In the genomic region with DNA sequence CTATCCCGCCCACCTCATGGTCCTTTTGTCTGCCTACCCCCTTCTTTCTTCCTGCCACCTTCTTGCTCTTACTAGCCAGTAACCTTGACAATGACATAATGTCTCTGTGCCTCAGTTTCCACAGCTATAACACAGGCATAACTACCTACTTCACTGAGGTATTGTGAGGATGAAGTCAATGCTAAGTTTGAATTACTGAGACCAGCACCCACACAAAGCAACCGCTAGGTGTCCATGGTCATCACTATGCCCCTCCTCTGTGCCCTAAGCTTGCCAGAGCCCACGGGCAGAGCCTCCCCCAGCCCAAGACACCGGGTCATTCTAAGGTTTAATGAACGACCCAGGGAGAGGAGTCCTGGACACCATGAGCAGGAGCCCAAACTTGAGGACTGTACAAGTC, we compare ENCODE assay signal across 1 cellular context.
TF ChIP-seq lines count a peak whose summit lies in the region.

No MANE protein-coding gene starts in this region.

TF ChIP-seq in GM12878, 131 proteins besides CTCF, POLR2A, EP300 and RAD21 (continued from another document):
- TF ChIP-seq, protein P1, sequence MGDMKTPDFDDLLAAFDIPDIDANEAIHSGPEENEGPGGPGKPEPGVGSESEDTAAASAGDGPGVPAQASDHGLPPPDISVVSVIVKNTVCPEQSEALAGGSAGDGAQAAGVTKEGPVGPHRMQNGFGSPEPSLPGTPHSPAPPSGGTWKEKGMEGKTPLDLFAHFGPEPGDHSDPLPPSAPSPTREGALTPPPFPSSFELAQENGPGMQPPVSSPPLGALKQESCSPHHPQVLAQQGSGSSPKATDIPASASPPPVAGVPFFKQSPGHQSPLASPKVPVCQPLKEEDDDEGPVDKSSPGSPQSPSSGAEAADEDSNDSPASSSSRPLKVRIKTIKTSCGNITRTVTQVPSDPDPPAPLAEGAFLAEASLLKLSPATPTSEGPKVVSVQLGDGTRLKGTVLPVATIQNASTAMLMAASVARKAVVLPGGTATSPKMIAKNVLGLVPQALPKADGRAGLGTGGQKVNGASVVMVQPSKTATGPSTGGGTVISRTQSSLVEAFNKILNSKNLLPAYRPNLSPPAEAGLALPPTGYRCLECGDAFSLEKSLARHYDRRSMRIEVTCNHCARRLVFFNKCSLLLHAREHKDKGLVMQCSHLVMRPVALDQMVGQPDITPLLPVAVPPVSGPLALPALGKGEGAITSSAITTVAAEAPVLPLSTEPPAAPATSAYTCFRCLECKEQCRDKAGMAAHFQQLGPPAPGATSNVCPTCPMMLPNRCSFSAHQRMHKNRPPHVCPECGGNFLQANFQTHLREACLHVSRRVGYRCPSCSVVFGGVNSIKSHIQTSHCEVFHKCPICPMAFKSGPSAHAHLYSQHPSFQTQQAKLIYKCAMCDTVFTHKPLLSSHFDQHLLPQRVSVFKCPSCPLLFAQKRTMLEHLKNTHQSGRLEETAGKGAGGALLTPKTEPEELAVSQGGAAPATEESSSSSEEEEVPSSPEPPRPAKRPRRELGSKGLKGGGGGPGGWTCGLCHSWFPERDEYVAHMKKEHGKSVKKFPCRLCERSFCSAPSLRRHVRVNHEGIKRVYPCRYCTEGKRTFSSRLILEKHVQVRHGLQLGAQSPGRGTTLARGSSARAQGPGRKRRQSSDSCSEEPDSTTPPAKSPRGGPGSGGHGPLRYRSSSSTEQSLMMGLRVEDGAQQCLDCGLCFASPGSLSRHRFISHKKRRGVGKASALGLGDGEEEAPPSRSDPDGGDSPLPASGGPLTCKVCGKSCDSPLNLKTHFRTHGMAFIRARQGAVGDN (IDR thresholded peaks at IDR 0.05), result 0 out of 2 replicates have a peak, but pooled peaks have one; percentile 19
